ENCODE assay signal across 8 cellular contexts in the genomic region with DNA sequence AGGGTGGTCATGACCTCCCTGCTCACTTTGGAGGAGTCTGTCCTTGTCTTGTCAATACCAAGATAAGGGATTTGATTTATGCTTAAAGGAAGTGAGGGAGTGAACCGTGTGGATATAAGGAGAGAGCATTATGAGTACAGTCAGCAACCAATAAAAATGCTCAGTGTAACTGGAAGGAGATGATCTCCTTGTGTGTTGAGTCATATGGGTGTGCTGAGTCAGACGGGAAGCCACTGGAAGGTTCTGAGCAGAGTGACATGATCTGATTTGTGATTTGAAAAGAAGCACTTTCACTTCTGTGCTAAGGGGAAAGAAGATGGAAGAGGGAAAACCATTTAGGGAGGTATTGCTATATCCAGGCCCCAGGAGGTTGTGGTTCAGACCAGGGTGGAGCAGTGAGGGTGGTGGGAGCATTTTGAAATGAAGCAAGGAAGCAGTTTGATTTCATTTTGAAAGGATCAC. TPM values are rescaled to one million over a fixed set of nuclear protein-coding genes. Genes with fewer than 3 reads are reported as not detected.
DNase-seq lines count a peak whose midpoint lies in the region; ATAC-seq, FAIRE-seq and TF ChIP-seq lines count a peak whose summit lies in the region.

No MANE protein-coding gene starts in this region.

- FAIRE-seq in GM12892 (lab: Jason Lieb, UNC): peak; percentile 85

- no TSS peak for BruUV-seq in IMR-90 (replicated peaks; lab: Mats Ljungman, UMichigan)

- peak overlapping the region; percentile 93 for H2BK120ac ChIP-seq in IMR-90 (ENCODE audit: low read depth, low read length)

- no peak overlapping the region for H3K4me3 Mint-ChIP-seq in neural progenitor cell

- peak overlapping the region; percentile 68 for H3K9ac ChIP-seq in IMR-90 (ENCODE audit: low read depth, low read length)
- H3K9ac ChIP-seq in neural progenitor cell: no peak overlapping the region

- H3F3A ChIP-seq in neural progenitor cell (ENCODE audit: low read depth): peaks cover 15% of the 10 kb centered on the region

- H3K9me3 Mint-ChIP-seq in neural progenitor cell: no peaks in the 10 kb centered on the region

- H3K4me2 ChIP-seq in IMR-90 (ENCODE audit: low read depth, low read length): peak overlapping the region; percentile 86
- H3K4me2 ChIP-seq in neural progenitor cell: no peak overlapping the region

- H3K56ac ChIP-seq in IMR-90 (ENCODE audit: extremely low read depth, insufficient read depth, low read length): peak overlapping the region; percentile 94

- peaks cover 18% of the 10 kb centered on the region; the same call in 1 of the 2 replicates for H4K20me1 ChIP-seq in IMR-90 (ENCODE audit: insufficient read depth, low read length)
- H4K20me1 ChIP-seq in neural progenitor cell (ENCODE audit: low read depth): no peaks in the 10 kb centered on the region

- peaks cover 0 to 32% of the 10 kb centered on the region in 2 experiments; a peak in 2 of 4 replicates for H3K79me1 ChIP-seq in IMR-90 (ENCODE audit: low read depth in 1 of 2, low read length in 2 of 2)

- intact Hi-C loops in IMR-90 (cut with micrococcal nuclease): loop anchor here (5.0 kb wide), 1 partner anchor 1083 kb away; no protein-coding TSS in a partner anchor

- H3K9me3 ChIP-seq in IMR-90 (ENCODE audit: control insufficient read depth, insufficient read depth, low read length) (no peaks in the 10 kb centered on the region), neural progenitor cell (ENCODE audit: low read depth) (no peaks in the 10 kb centered on the region)

- H3K23ac ChIP-seq in IMR-90 (ENCODE audit: low read depth, low read length): peak overlapping the region; percentile 94

- H3K18ac ChIP-seq in IMR-90 (ENCODE audit: low read depth, low read length): peak overlapping the region; percentile 79

- no peak for TF ChIP-seq RAD21 in IMR-90 (IDR thresholded peaks at IDR 0.05; ENCODE audit: low read length)

- dilution Hi-C loops in IMR-90 (cut with HindIII; ENCODE audit: low sequenced_read_pairs, unreplicated experiment): no loop called here

- peaks cover 14% of the 10 kb centered on the region for H3K4me1 Mint-ChIP-seq in neural progenitor cell

- peak overlapping the region; percentile 85 for H3K27ac ChIP-seq in IMR-90 (ENCODE audit: insufficient read depth, low read length)
- no peak overlapping the region for H3K27ac ChIP-seq in neural progenitor cell

- CTCF ChIA-PET in IMR-90 (lab: Yijun Ruan, JAX): interaction anchor here (0.6 kb wide), 1 partner anchor 1638 kb away, joined by 3 read pairs; no protein-coding TSS in a partner anchor

- H2AFZ ChIP-seq in IMR-90 (replicated peaks; ENCODE audit: low read length, poor library complexity) (peak overlapping the region; percentile 89), neural progenitor cell (replicated peaks) (no peak overlapping the region)

- ATAC-seq in IMR-90 (ENCODE audit: low read depth): peak; percentile 49

- H4K8ac ChIP-seq in IMR-90 (ENCODE audit: low read depth in 2 of 2, low read length in 2 of 2): peak overlapping the region; percentile 78 to 97

- H4K91ac ChIP-seq in IMR-90 (ENCODE audit: insufficient read depth, low read depth, low read length): peak overlapping the region; percentile 97

- no peaks in the 10 kb centered on the region for H3K36me3 Mint-ChIP-seq in neural progenitor cell

- H4K5ac ChIP-seq in IMR-90 (ENCODE audit: low read depth, low read length): peak overlapping the region; percentile 80

- no peak for TF ChIP-seq CTCF in IMR-90 (conservative IDR thresholded peaks at IDR 0.05; ENCODE audit: low read depth, low read length)
- TF ChIP-seq CTCF in neural progenitor cell (IDR thresholded peaks at IDR 0.05): no peak

- peak overlapping the region; percentile 75 for H2AK9ac ChIP-seq in IMR-90 (replicated peaks; ENCODE audit: low read depth, low read length, poor library complexity)

- peak overlapping the region; percentile 96 for H2BK15ac ChIP-seq in IMR-90 (ENCODE audit: low read depth, low read length)

- DNase-seq in GM12892 (ENCODE audit: insufficient read length): no peak
- peak; percentile 98 for DNase-seq in IMR-90
- DNase-seq in activated T-cell treated with anti-CD3 and anti-CD28 coated beads, Interleukin-2, amount 50 U/mL, for 48 hours: peak; percentile 54 to 65
- peak; percentile 76 for DNase-seq in foreskin melanocyte
- DNase-seq in stimulated activated CD4-positive, alpha-beta T cell treated with anti-CD3 and anti-CD28 coated beads, Interleukin-2, amount 100 ng/mL, for 24 hours: peak; percentile 40 to 46
- DNase-seq in neural progenitor cell (ENCODE audit: low spot score): no peak
- DNase-seq in cerebellar nuclear complex (lab: John Stamatoyannopoulos, UW): no peak
- DNase-seq in GM19238 (ENCODE audit: insufficient read length, low spot score): no peak

- H2BK20ac ChIP-seq in IMR-90 (ENCODE audit: low read depth, low read length): peak overlapping the region; percentile 93

- peaks cover 7% of the 10 kb centered on the region for H3K27me3 Mint-ChIP-seq in neural progenitor cell (ENCODE audit: insufficient read depth, low read depth)

- H3K4me1 ChIP-seq in IMR-90 (ENCODE audit: control insufficient read depth, insufficient read depth, low read length) (peaks cover 6% of the 10 kb centered on the region), neural progenitor cell (peaks cover 12% of the 10 kb centered on the region)

- in situ Hi-C loops in IMR-90 (cut with MboI; ENCODE audit: low sequenced_read_pairs): no loop called here

- no peaks in the 10 kb centered on the region for H3K36me3 ChIP-seq in IMR-90 (ENCODE audit: control insufficient read depth, insufficient read depth, low read length)
- H3K36me3 ChIP-seq in neural progenitor cell: no peaks in the 10 kb centered on the region

- H3K9me1 ChIP-seq in IMR-90 (ENCODE audit: insufficient read depth, low read length): peaks cover 8% of the 10 kb centered on the region

- H2AK5ac ChIP-seq in IMR-90 (ENCODE audit: low read depth, low read length): peak overlapping the region; percentile 97

- H3K79me2 ChIP-seq in neural progenitor cell (ENCODE audit: low read depth): peaks cover 21% of the 10 kb centered on the region

- H3K14ac ChIP-seq in IMR-90 (replicated peaks; ENCODE audit: low read depth, low read length): peak overlapping the region; percentile 94

- WGBS in IMR-90 (ENCODE audit: extremely low coverage in 2 of 2, insufficient read length in 1 of 2), 2 experiments: no CpG with 5 or more reads among the region's 2 CpGs

- H3K27ac Mint-ChIP-seq in neural progenitor cell: no peak overlapping the region

- TF ChIP-seq POLR2A in GM12892 (IDR thresholded peaks at IDR 0.05; ENCODE audit: low read depth, low read length) (no peak; the same call in 1 of the 2 replicates), IMR-90 (IDR thresholded peaks at IDR 0.05; ENCODE audit: low read depth, low read length) (peak; percentile 30; the same call in 1 of the 2 replicates)

- POLR2A ChIA-PET in IMR-90 (lab: Charles Lee; ENCODE audit: unreplicated experiment): no interaction called here

- peak overlapping the region; percentile 22; the same call in 1 of the 2 replicates for H3K4me3 ChIP-seq in IMR-90 (ENCODE audit: insufficient read depth, low read depth, low read length)
- no peak overlapping the region for H3K4me3 ChIP-seq in neural progenitor cell

- H3K27me3 ChIP-seq in IMR-90 (ENCODE audit: control insufficient read depth, insufficient read depth, low read length) (no peaks in the 10 kb centered on the region), neural progenitor cell (no peaks in the 10 kb centered on the region)

- H2BK5ac ChIP-seq in IMR-90 (ENCODE audit: low read depth, low read length, poor library complexity, severe bottlenecking): peak overlapping the region; percentile 93

- peak overlapping the region; percentile 96 for H3K4ac ChIP-seq in IMR-90 (ENCODE audit: low read depth, low read length)

TF ChIP-seq in IMR-90, 13 proteins besides CTCF, POLR2A, EP300 and RAD21:
- TF ChIP-seq NFE2L2 (IDR thresholded peaks at IDR 0.05; ENCODE audit: low read depth, low read length) (peak; percentile 76; the same call in 1 of the 2 replicates), BHLHE40 (IDR thresholded peaks at IDR 0.05; ENCODE audit: low read depth, low read length) (0 out of 2 replicates have a peak, but pooled peaks have one; percentile 25), CEBPB (IDR thresholded peaks at IDR 0.05; ENCODE audit: low read depth, low read length) (peak; percentile 66), FOS (IDR thresholded peaks at IDR 0.05; ENCODE audit: low read depth, low read length) (peak; percentile 93), RFX5 (IDR thresholded peaks at IDR 0.05; ENCODE audit: low read depth, low read length) (no peak), MAFK (IDR thresholded peaks at IDR 0.05; ENCODE audit: low read depth, low read length) (peak; percentile 86)
- TF ChIP-seq, protein P1, sequence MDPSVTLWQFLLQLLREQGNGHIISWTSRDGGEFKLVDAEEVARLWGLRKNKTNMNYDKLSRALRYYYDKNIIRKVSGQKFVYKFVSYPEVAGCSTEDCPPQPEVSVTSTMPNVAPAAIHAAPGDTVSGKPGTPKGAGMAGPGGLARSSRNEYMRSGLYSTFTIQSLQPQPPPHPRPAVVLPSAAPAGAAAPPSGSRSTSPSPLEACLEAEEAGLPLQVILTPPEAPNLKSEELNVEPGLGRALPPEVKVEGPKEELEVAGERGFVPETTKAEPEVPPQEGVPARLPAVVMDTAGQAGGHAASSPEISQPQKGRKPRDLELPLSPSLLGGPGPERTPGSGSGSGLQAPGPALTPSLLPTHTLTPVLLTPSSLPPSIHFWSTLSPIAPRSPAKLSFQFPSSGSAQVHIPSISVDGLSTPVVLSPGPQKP (IDR thresholded peaks at IDR 0.05; ENCODE audit: borderline replicate concordance, low read depth, low read length): no peak
TF ChIP-seq in IMR-90: peak in this region for 5.

RNA-seq across cellular contexts. Expression of a gene that starts 2.5 kb away (rescaled TPM):
- polyA plus RNA-seq in GM12892 (2012; ENCODE audit: missing spikeins): 18.7 TPM
- total RNA-seq in IMR-90 (2012; rRNA removed) (30.5 and 51.4 TPM in 2 replicates), neural progenitor cell (ENCODE audit: low replicate concordance) (17.4 and 28.2 TPM in 2 replicates)
- 11.2 and 15.3 TPM in 2 replicates for polyA plus RNA-seq in IMR-90 (2012; rRNA removed)
- polyA plus RNA-seq in IMR-90 (2012; cell fraction: cytosol; rRNA removed): 3.2 and 4.2 TPM in 2 replicates
- polyA plus RNA-seq in IMR-90 (2012; cell fraction: nucleus; rRNA removed; ENCODE audit: low replicate concordance): 4.7 and 10.9 TPM in 2 replicates

RNA-seq across cellular contexts. Expression of a gene that starts 19.4 kb away (rescaled TPM):
- 21.7 TPM for polyA plus RNA-seq in GM12892 (2012; ENCODE audit: missing spikeins)
- total RNA-seq in IMR-90 (2012; rRNA removed) (16.3 and 23.1 TPM in 2 replicates), neural progenitor cell (ENCODE audit: low replicate concordance) (33.2 and 55.8 TPM in 2 replicates)
- 31.3 and 33.5 TPM in 2 replicates for polyA plus RNA-seq in IMR-90 (2012; rRNA removed)
- polyA plus RNA-seq in IMR-90 (2012; cell fraction: cytosol; rRNA removed): 22.6 and 25.9 TPM in 2 replicates
- polyA plus RNA-seq in IMR-90 (2012; cell fraction: nucleus; rRNA removed; ENCODE audit: low replicate concordance): 36.7 and 40.2 TPM in 2 replicates

Comparison
In these comparisons a context has a peak if more than half of its experiments do, and no peak if none do; other contexts are left out.
1. DNase-seq: peak in IMR-90 (single experiment), activated T-cell treated with anti-CD3 and anti-CD28 coated beads, Interleukin-2, amount 50 U/mL, for 48 hours (2 of 2), foreskin melanocyte (single experiment) and stimulated activated CD4-positive, alpha-beta T cell treated with anti-CD3 and anti-CD28 coated beads, Interleukin-2, amount 100 ng/mL, for 24 hours (2 of 2); none in GM12892 (single experiment), neural progenitor cell (single experiment), cerebellar nuclear complex (0 of 2) and GM19238 (single experiment).